ENCODE assay signal across 15 cellular contexts in genomic region chr11:67050139-67050538, GRCh38. TPM values are rescaled to one million over a fixed set of nuclear protein-coding genes. Genes with fewer than 3 reads are reported as not detected.
"Had no signal": no experiment of that assay in that cellular context is flagged by ENCODE, and none has a peak within 500 bp of the region (broad histone marks: within the 10 kb centered on the region; RNA-seq: fewer than 3 reads in every experiment).

No MANE protein-coding gene starts in this region.

- ATAC-seq: activated naive CD8-positive, alpha-beta T cell treated with anti-CD3 and anti-CD28 coated beads, Interleukin-2, amount 50 U/mL, for 24 hours; left colon; natural killer cell treated with Interleukin-12 subunit alpha and Interleukin-12 subunit beta and Interleukin-15 and Interleukin-18, amount 100 ng/mL, for 72 hours; stimulated activated naive CD8-positive, alpha-beta T cell treated with anti-CD3 and anti-CD28 coated beads, Interleukin-15, Interleukin-2, amounts not matched to agents 100 U/mL and 50 U/mL, for 24 hours; WTC11 had no signal

- H3K27ac ChIP-seq: colonic mucosa, upper lobe of left lung had no signal

- H3K9me3 ChIP-seq: colonic mucosa, upper lobe of left lung had no signal

- H3K27me3 ChIP-seq: colonic mucosa, upper lobe of left lung had no signal

- H3K4me3 Mint-ChIP-seq: activated CD4-positive, alpha-beta T cell treated with anti-CD3 and anti-CD28 coated beads, Interleukin-2, amount 10 ng/mL, durations not matched to agents 24 days and 14 days; activated naive CD8-positive, alpha-beta T cell treated with anti-CD3 and anti-CD28 coated beads, Interleukin-2, amount 50 U/mL, for 24 hours; activated T-helper 1 cell treated with anti-CD3 and anti-CD28 coated beads, Interleukin-12 subunit alpha, Interleukin-12 subunit beta, Interleukin-2, Interleukin-4 antibody, amounts not matched to agents 30 ng/mL and 10 ng/mL and 1 ng/mL, durations not matched to agents 14 hours and 24 hours and 36 hours; natural killer cell treated with Interleukin-12 subunit alpha and Interleukin-12 subunit beta and Interleukin-15 and Interleukin-18, amount 100 ng/mL, for 72 hours; WTC11 had no signal

- H3K9me3 Mint-ChIP-seq: activated CD4-positive, alpha-beta T cell treated with anti-CD3 and anti-CD28 coated beads, Interleukin-2, amount 10 ng/mL, durations not matched to agents 24 days and 14 days; activated naive CD8-positive, alpha-beta T cell treated with anti-CD3 and anti-CD28 coated beads, Interleukin-2, amount 50 U/mL, for 24 hours; activated T-helper 1 cell treated with anti-CD3 and anti-CD28 coated beads, Interleukin-12 subunit alpha, Interleukin-12 subunit beta, Interleukin-2, Interleukin-4 antibody, amounts not matched to agents 30 ng/mL and 10 ng/mL and 1 ng/mL, durations not matched to agents 14 hours and 24 hours and 36 hours; natural killer cell treated with Interleukin-12 subunit alpha and Interleukin-12 subunit beta and Interleukin-15 and Interleukin-18, amount 100 ng/mL, for 72 hours; WTC11 had no signal

- H3K4me3 ChIP-seq: colonic mucosa, upper lobe of left lung had no signal

- DNase-seq: activated CD4-positive, alpha-beta T cell treated with anti-CD3 and anti-CD28 coated beads, Interleukin-2, amount 10 ng/mL, durations not matched to agents 24 days and 14 days; activated naive CD4-positive, alpha-beta T cell; activated naive CD8-positive, alpha-beta T cell treated with anti-CD3 and anti-CD28 coated beads, Interleukin-2, amount 50 U/mL, for 24 hours; colonic mucosa; foreskin melanocyte; head of caudate nucleus; left colon; occipital lobe; stimulated activated CD4-positive, alpha-beta T cell treated with anti-CD3 and anti-CD28 coated beads, Interleukin-2, amount 100 ng/mL, for 48 hours; stimulated activated naive CD8-positive, alpha-beta T cell treated with anti-CD3 and anti-CD28 coated beads, Interleukin-15, Interleukin-2, amounts not matched to agents 100 U/mL and 50 U/mL, for 24 hours; upper lobe of left lung had no signal

- H3K27ac Mint-ChIP-seq: activated CD4-positive, alpha-beta T cell treated with anti-CD3 and anti-CD28 coated beads, Interleukin-2, amount 10 ng/mL, durations not matched to agents 24 days and 14 days; activated naive CD8-positive, alpha-beta T cell treated with anti-CD3 and anti-CD28 coated beads, Interleukin-2, amount 50 U/mL, for 24 hours; activated T-helper 1 cell treated with anti-CD3 and anti-CD28 coated beads, Interleukin-12 subunit alpha, Interleukin-12 subunit beta, Interleukin-2, Interleukin-4 antibody, amounts not matched to agents 30 ng/mL and 10 ng/mL and 1 ng/mL, durations not matched to agents 14 hours and 24 hours and 36 hours; natural killer cell treated with Interleukin-12 subunit alpha and Interleukin-12 subunit beta and Interleukin-15 and Interleukin-18, amount 100 ng/mL, for 72 hours; WTC11 had no signal

- H3K36me3 Mint-ChIP-seq: natural killer cell treated with Interleukin-12 subunit alpha and Interleukin-12 subunit beta and Interleukin-15 and Interleukin-18, amount 100 ng/mL, for 72 hours; WTC11 had no signal

- H3K36me3 ChIP-seq: colonic mucosa, upper lobe of left lung had no signal

RNA-seq across cellular contexts. Expression of gene RHOD, which starts 6.5 kb away (rescaled TPM):
- total RNA-seq: natural killer cell treated with Interleukin-12 subunit alpha and Interleukin-12 subunit beta and Interleukin-15 and Interleukin-18, amount 100 ng/mL, for 72 hours; occipital lobe had no signal

RNA-seq across cellular contexts. Expression of gene SYT12, which starts 27.2 kb away (rescaled TPM):
- total RNA-seq: activated CD4-positive, alpha-beta T cell treated with anti-CD3 and anti-CD28 coated beads, Interleukin-2, amount 10 ng/mL, durations not matched to agents 24 days and 14 days; activated T-helper 1 cell treated with anti-CD3 and anti-CD28 coated beads, Interleukin-12 subunit alpha, Interleukin-12 subunit beta, Interleukin-2, Interleukin-4 antibody, amounts not matched to agents 30 ng/mL and 10 ng/mL and 1 ng/mL, durations not matched to agents 14 hours and 24 hours and 36 hours; endothelial cell of umbilical vein had no signal
